Comparison of ENCODE assay signal across 9 cellular contexts in the genomic region with DNA sequence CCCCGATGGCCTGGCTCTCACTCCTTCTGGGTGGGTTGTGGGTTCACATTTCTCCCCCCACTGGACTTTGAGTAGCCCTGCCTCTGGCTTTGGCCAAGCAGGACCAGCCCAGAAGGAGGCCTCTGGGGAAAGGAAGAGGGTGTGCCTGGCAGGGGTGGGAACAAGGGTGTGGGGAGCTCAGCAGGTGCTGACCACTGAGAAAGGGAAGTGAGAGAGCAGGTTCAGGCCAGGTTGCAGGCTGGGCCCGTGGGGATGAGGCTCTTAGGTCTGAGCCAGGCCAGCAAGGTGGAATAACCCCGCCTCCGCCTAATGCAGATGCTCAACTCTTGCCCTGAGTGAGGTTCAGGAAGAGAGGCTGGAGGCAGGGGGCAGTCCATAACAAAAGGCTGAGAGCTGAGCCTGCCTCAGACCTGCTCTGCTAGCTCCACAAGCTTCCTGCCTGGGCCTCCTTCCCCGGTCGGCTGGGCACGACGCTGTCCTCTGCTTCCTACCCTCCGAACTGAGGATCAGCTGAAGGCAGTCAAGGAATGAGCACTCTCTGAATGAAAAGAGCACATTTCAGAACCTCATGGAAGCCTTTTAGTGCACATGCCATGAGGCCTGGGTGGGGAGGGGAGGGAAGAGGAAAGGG.
DNase-seq lines count a peak whose midpoint lies in the region; ATAC-seq and TF ChIP-seq lines count a peak whose summit lies in the region.
"Had no signal": no experiment of that assay in that cellular context is flagged by ENCODE, and none has a peak within 500 bp of the region (broad histone marks: within the 10 kb centered on the region; RNA-seq: fewer than 3 reads in every experiment).

No MANE protein-coding gene starts in this region.

- H3K4me3 Mint-ChIP-seq in WTC11, result peak overlapping the region; percentile 31; the same call in 1 of the 2 replicates

- no peaks in the 10 kb centered on the region for H3K9me3 ChIP-seq in BE2C
- no peaks in the 10 kb centered on the region for H3K9me3 ChIP-seq in HAP-1

- POLR2A ChIA-PET in WTC11 (lab: Charles Lee), result interaction anchor here (1.1 kb wide), 1 partner anchor 10 kb away, joined by 3 read pairs; no protein-coding TSS in a partner anchor

- no peaks in the 10 kb centered on the region for H3K4me1 ChIP-seq in BE2C
- H3K4me1 ChIP-seq in HAP-1, result no peaks in the 10 kb centered on the region
- H3K4me1 ChIP-seq: heart left ventricle had no signal

- no peaks in the 10 kb centered on the region for H3K36me3 Mint-ChIP-seq in WTC11

- CTCF ChIA-PET in WTC11 (lab: Charles Lee), result interaction anchor here (0.6 to 1.7 kb wide), 9 partner anchors 9 to 536 kb away, joined by 3 to 5 read pairs (median 3); partner anchors contain the start of gene TLE3

- H3K27me3 Mint-ChIP-seq in WTC11 (ENCODE audit: low read depth), result peaks cover 15% of the 10 kb centered on the region

- in situ Hi-C loops in brain microvascular endothelial cell (cut with HindIII; ENCODE audit: low pct_ligation_motif_present, low sequenced_read_pairs) (no loop called here), HAP-1 (cut with MboI; ENCODE audit: low sequenced_read_pairs) (no loop called here)

- H3K27ac Mint-ChIP-seq in WTC11, result peak overlapping the region; percentile 43; the same call in 1 of the 2 replicates

- ATAC-seq in GM19324 (IDR thresholded peaks at IDR 0.05; ENCODE audit: low FRiP score, unreplicated experiment), result peak; percentile 73
- ATAC-seq in HG03039 (IDR thresholded peaks at IDR 0.05; ENCODE audit: unreplicated experiment), result peak; percentile 55
- ATAC-seq in WTC11, result peak; percentile 97

- H3K9me3 Mint-ChIP-seq in WTC11, result no peaks in the 10 kb centered on the region

- H3K4me3 ChIP-seq in brain microvascular endothelial cell (ENCODE audit: low read depth, low read length) (no peak overlapping the region), BE2C (ENCODE audit: low read depth, low read length) (no peak overlapping the region), HAP-1 (no peak overlapping the region)
- H3K4me3 ChIP-seq: heart left ventricle had no signal

- H3K36me3 ChIP-seq in brain microvascular endothelial cell (replicated peaks), result no peaks in the 10 kb centered on the region
- H3K36me3 ChIP-seq in BE2C, result no peaks in the 10 kb centered on the region
- H3K36me3 ChIP-seq in HAP-1 (replicated peaks), result no peaks in the 10 kb centered on the region
- H3K36me3 ChIP-seq: heart left ventricle had no signal

- H3K27me3 ChIP-seq in brain microvascular endothelial cell (replicated peaks) (peaks cover 11% of the 10 kb centered on the region), BE2C (no peaks in the 10 kb centered on the region), HAP-1 (ENCODE audit: low read depth) (no peaks in the 10 kb centered on the region; the same call in 1 of the 2 replicates)

- no peak overlapping the region for H3K27ac ChIP-seq in brain microvascular endothelial cell
- H3K27ac ChIP-seq: heart left ventricle had no signal

- no peak for TF ChIP-seq CTCF in WTC11 (IDR thresholded peaks at IDR 0.05)
- TF ChIP-seq CTCF in brain microvascular endothelial cell (IDR thresholded peaks at IDR 0.05; ENCODE audit: low read depth, low read length, missing control alignments), result no peak
- no peak for TF ChIP-seq CTCF in BE2C (IDR thresholded peaks at IDR 0.05; ENCODE audit: low read depth, low read length)

- peaks cover 38% of the 10 kb centered on the region for H3K4me1 Mint-ChIP-seq in WTC11

- peak; percentile 91 for DNase-seq in ELF-1 (ENCODE audit: low read depth, low spot score)
- DNase-seq in WTC11 (ENCODE audit: low spot score), result peak; percentile 71
- DNase-seq in brain microvascular endothelial cell, result no peak
- DNase-seq in BE2C, result no peak
- no peak for DNase-seq in NCI-H2227 (lab: John Stamatoyannopoulos, UW; ENCODE audit: unreplicated experiment)
- no peak for DNase-seq in HAP-1 (ENCODE audit: low spot score in 2 of 2)
- DNase-seq: heart left ventricle had no signal

TF ChIP-seq in WTC11, 78 proteins besides CTCF, POLR2A, EP300 and RAD21:
- TF ChIP-seq CREB1 (CRISPR knock-in tag; IDR thresholded peaks at IDR 0.05), result no peak
- 0 out of 2 replicates have a peak, but pooled peaks have one; percentile 28 for TF ChIP-seq SP1 (CRISPR knock-in tag; conservative IDR thresholded peaks at IDR 0.05)
- TF ChIP-seq, protein P1, sequence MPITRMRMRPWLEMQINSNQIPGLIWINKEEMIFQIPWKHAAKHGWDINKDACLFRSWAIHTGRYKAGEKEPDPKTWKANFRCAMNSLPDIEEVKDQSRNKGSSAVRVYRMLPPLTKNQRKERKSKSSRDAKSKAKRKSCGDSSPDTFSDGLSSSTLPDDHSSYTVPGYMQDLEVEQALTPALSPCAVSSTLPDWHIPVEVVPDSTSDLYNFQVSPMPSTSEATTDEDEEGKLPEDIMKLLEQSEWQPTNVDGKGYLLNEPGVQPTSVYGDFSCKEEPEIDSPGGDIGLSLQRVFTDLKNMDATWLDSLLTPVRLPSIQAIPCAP (CRISPR knock-in tag; IDR thresholded peaks at IDR 0.05), result no peak
- TF ChIP-seq NFE2L1 (CRISPR knock-in tag; IDR thresholded peaks at IDR 0.05), result 0 out of 2 replicates have a peak, but pooled peaks have one; percentile 17
- TF ChIP-seq EMX1 (CRISPR knock-in tag; IDR thresholded peaks at IDR 0.05), result no peak
- 0 out of 2 replicates have a peak, but pooled peaks have one; percentile 46 for TF ChIP-seq FOXK1 (CRISPR knock-in tag; IDR thresholded peaks at IDR 0.05)
- peak; percentile 72; the same call in 1 of the 2 replicates for TF ChIP-seq ZNF232 (CRISPR knock-in tag; IDR thresholded peaks at IDR 0.05)
- no peak for TF ChIP-seq ESRRA (CRISPR knock-in tag; IDR thresholded peaks at IDR 0.05; ENCODE audit: borderline replicate concordance)
- peak; percentile 82 for TF ChIP-seq MAX (CRISPR knock-in tag; IDR thresholded peaks at IDR 0.05)
- TF ChIP-seq CBFB (CRISPR knock-in tag; IDR thresholded peaks at IDR 0.05; ENCODE audit: low read depth), result no peak
- TF ChIP-seq ZNF671 (CRISPR knock-in tag; IDR thresholded peaks at IDR 0.05), result no peak
- TF ChIP-seq ZNF121 (CRISPR knock-in tag; IDR thresholded peaks at IDR 0.05), result peak; percentile 96
- peak; percentile 48; the same call in 1 of the 2 replicates for TF ChIP-seq ZNF423 (CRISPR knock-in tag; IDR thresholded peaks at IDR 0.05)
- TF ChIP-seq, protein P2, sequence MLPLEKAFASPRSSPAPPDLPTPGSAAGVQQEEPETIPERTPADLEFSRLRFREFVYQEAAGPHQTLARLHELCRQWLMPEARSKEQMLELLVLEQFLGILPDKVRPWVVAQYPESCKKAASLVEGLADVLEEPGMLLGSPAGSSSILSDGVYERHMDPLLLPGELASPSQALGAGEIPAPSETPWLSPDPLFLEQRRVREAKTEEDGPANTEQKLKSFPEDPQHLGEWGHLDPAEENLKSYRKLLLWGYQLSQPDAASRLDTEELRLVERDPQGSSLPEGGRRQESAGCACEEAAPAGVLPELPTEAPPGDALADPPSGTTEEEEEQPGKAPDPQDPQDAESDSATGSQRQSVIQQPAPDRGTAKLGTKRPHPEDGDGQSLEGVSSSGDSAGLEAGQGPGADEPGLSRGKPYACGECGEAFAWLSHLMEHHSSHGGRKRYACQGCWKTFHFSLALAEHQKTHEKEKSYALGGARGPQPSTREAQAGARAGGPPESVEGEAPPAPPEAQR (CRISPR knock-in tag; IDR thresholded peaks at IDR 0.05), result 0 out of 2 replicates have a peak, but pooled peaks have one; percentile 12
- TF ChIP-seq ZNF396 (CRISPR knock-in tag; IDR thresholded peaks at IDR 0.05; ENCODE audit: borderline replicate concordance), result no peak
- 0 out of 2 replicates have a peak, but pooled peaks have one; percentile 25 for TF ChIP-seq SMAD3 (CRISPR knock-in tag; IDR thresholded peaks at IDR 0.05; ENCODE audit: borderline replicate concordance)
- no peak for TF ChIP-seq NR3C1 (CRISPR knock-in tag; conservative IDR thresholded peaks at IDR 0.05; ENCODE audit: low read depth)
- no peak for TF ChIP-seq NFATC4 (CRISPR knock-in tag; IDR thresholded peaks at IDR 0.05)
- TF ChIP-seq MYBL2 (CRISPR knock-in tag; IDR thresholded peaks at IDR 0.05), result 0 out of 2 replicates have a peak, but pooled peaks have one; percentile 46
- TF ChIP-seq TP53 (CRISPR knock-in tag; IDR thresholded peaks at IDR 0.05), result no peak
- TF ChIP-seq ZNF317 (CRISPR knock-in tag; IDR thresholded peaks at IDR 0.05; ENCODE audit: borderline replicate concordance, low read depth), result no peak
- peak; percentile 64 for TF ChIP-seq ETV6 (CRISPR knock-in tag; IDR thresholded peaks at IDR 0.05)
- TF ChIP-seq TEAD1 (CRISPR knock-in tag; IDR thresholded peaks at IDR 0.05), result peak; percentile 76; the same call in 1 of the 2 replicates
- 0 out of 2 replicates have a peak, but pooled peaks have one; percentile 62 for TF ChIP-seq ZBTB43 (CRISPR knock-in tag; IDR thresholded peaks at IDR 0.05)

Comparison
In these comparisons a context has a peak if more than half of its experiments do, and no peak if none do; other contexts are left out.
1. DNase-seq: peak in ELF-1 (single experiment) and WTC11 (single experiment); none in brain microvascular endothelial cell (single experiment), BE2C (single experiment), NCI-H2227 (single experiment) and HAP-1 (0 of 2).
2. Peak in every context shown above with its lines, with median percentiles within 50 percentile points of each other: ATAC-seq.